In the genomic region with DNA sequence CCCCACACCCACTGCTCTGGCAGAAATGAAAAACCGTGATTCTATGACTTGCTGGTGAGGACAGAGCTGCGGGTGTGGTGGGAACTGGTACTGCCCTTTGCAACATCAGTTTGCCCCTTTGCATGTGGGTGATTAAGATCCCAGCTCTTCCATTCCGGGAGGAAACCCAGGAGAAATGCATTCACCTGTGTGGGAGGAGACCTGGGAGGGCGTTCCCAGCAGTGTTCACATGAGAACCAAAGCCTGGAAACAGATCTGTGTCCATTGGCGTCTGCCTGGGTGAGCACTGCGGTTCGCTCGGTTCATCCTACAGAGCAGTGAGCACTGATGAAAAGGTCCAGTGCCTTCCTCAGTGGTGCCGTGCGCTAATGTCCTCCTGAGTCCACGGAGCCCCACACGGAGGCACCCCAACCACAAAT, we compare ENCODE assay signal across 19 cellular contexts.
"Had no signal": no experiment of that assay in that cellular context is flagged by ENCODE, and none has a peak within 500 bp of the region (broad histone marks: within the 10 kb centered on the region; RNA-seq: fewer than 3 reads in every experiment).

No MANE protein-coding gene starts in this region.

- H3K9me3 Mint-ChIP-seq: activated T-cell treated with anti-CD3 and anti-CD28 coated beads, Interleukin-2, amount 50 U/mL, for 24 hours; effector memory CD8-positive, alpha-beta T cell; memory B cell; T-helper 2 cell treated with Interferon-gamma antibody and Interleukin-4, amounts not matched to agents 5 μg/mL and 100 μg/mL, for 36 hours had no signal

- DNase-seq: activated CD4-positive, alpha-beta T cell treated with anti-CD3 and anti-CD28 coated beads for 1 hour; activated CD4-positive, alpha-beta T cell treated with anti-CD3 and anti-CD28 coated beads, Interleukin-2, amount 50 U/mL, for 48 hours; activated CD8-positive, alpha-beta memory T cell treated with anti-CD3 and anti-CD28 coated beads, Interleukin-2, amount 10 ng/mL, durations not matched to agents 7 days and 5 days; activated gamma-delta T cell; activated T-cell treated with anti-CD3 and anti-CD28 coated beads, Interleukin-2, amount 50 U/mL, for 24 hours; amygdala; effector memory CD8-positive, alpha-beta T cell; hippocampal formation; left lung; ovary; retina; stimulated activated CD4-positive, alpha-beta T cell treated with anti-CD3 and anti-CD28 coated beads, Interleukin-15, amount 100 ng/mL, for 24 hours; stimulated activated CD4-positive, alpha-beta T cell treated with anti-CD3 and anti-CD28 coated beads, Interleukin-4, amount 100 ng/mL, for 24 hours; stomach had no signal

- H3K27me3 Mint-ChIP-seq: activated CD8-positive, alpha-beta memory T cell treated with anti-CD3 and anti-CD28 coated beads, Interleukin-2, amount 10 ng/mL, durations not matched to agents 7 days and 5 days; activated T-cell treated with anti-CD3 and anti-CD28 coated beads, Interleukin-2, amount 50 U/mL, for 24 hours had no signal

- H3K4me3 Mint-ChIP-seq: activated CD8-positive, alpha-beta memory T cell treated with anti-CD3 and anti-CD28 coated beads, Interleukin-2, amount 10 ng/mL, durations not matched to agents 7 days and 5 days; activated naive CD8-positive, alpha-beta T cell; activated T-cell treated with anti-CD3 and anti-CD28 coated beads, Interleukin-2, amount 50 U/mL, for 24 hours; brain; effector memory CD8-positive, alpha-beta T cell; memory B cell; T-helper 2 cell treated with Interferon-gamma antibody and Interleukin-4, amounts not matched to agents 5 μg/mL and 100 μg/mL, for 36 hours had no signal

- H3K36me3 Mint-ChIP-seq: activated CD8-positive, alpha-beta memory T cell treated with anti-CD3 and anti-CD28 coated beads, Interleukin-2, amount 10 ng/mL, durations not matched to agents 7 days and 5 days; activated naive CD8-positive, alpha-beta T cell; brain; memory B cell had no signal

- H3K27ac ChIP-seq: left lung, ovary, thoracic aorta had no signal

- H3K27ac Mint-ChIP-seq: activated CD8-positive, alpha-beta memory T cell treated with anti-CD3 and anti-CD28 coated beads, Interleukin-2, amount 10 ng/mL, durations not matched to agents 7 days and 5 days; activated naive CD8-positive, alpha-beta T cell; activated T-cell treated with anti-CD3 and anti-CD28 coated beads, Interleukin-2, amount 50 U/mL, for 24 hours; effector memory CD8-positive, alpha-beta T cell; memory B cell; T-helper 2 cell treated with Interferon-gamma antibody and Interleukin-4, amounts not matched to agents 5 μg/mL and 100 μg/mL, for 36 hours had no signal

- H3K4me1 Mint-ChIP-seq: activated CD8-positive, alpha-beta memory T cell treated with anti-CD3 and anti-CD28 coated beads, Interleukin-2, amount 10 ng/mL, durations not matched to agents 7 days and 5 days; memory B cell had no signal
